Comparison of ENCODE assay signal across 24 cellular contexts in the genomic region with DNA sequence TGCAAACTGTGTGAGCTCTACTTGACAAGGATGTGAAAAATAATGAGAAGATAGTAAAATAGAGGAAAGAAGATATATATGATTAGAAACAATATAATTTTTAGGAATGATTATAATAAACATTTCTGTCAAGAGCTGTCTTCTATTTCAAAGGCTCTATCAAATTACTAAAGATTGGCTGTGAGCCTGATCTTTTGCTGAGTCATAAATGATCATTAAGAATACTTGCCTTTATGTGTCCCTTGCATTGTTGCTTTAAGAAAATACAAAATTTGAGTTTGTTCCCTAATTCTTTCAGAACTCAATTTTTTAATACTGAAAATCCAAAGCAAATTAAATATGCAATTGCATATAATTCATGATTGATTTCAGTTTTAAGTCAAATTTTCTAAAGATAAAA.
DNase-seq lines count a peak whose midpoint lies in the region; ATAC-seq, FAIRE-seq and TF ChIP-seq lines count a peak whose summit lies in the region.
"Had no signal": no experiment of that assay in that cellular context is flagged by ENCODE, and none has a peak within 500 bp of the region (broad histone marks: within the 10 kb centered on the region; RNA-seq: fewer than 3 reads in every experiment).

No MANE protein-coding gene starts in this region.

- no peak overlapping the region for H3K4me3 Mint-ChIP-seq in astrocyte (ENCODE audit: unreplicated experiment)
- H3K4me3 Mint-ChIP-seq in activated naive CD8-positive, alpha-beta T cell treated with anti-CD3 and anti-CD28 coated beads, Interleukin-2, amount 50 U/mL, for 24 hours: no peak overlapping the region
- H3K4me3 Mint-ChIP-seq: activated CD4-positive, alpha-beta T cell treated with anti-CD3 and anti-CD28 coated beads, Interleukin-2, amount 10 ng/mL, durations not matched to agents 7 days and 5 days; naive thymus-derived CD8-positive, alpha-beta T cell had no signal

- no peaks in the 10 kb centered on the region for H3K27me3 Mint-ChIP-seq in astrocyte (ENCODE audit: low read depth, unreplicated experiment)
- no peaks in the 10 kb centered on the region for H3K27me3 Mint-ChIP-seq in activated naive CD8-positive, alpha-beta T cell treated with anti-CD3 and anti-CD28 coated beads, Interleukin-2, amount 50 U/mL, for 24 hours
- H3K27me3 Mint-ChIP-seq: activated CD4-positive, alpha-beta T cell treated with anti-CD3 and anti-CD28 coated beads, Interleukin-2, amount 10 ng/mL, durations not matched to agents 7 days and 5 days; naive thymus-derived CD8-positive, alpha-beta T cell had no signal

- H3K9ac ChIP-seq in HepG2 (ENCODE audit: insufficient read depth, low read depth, low read length) (no peak overlapping the region), astrocyte (ENCODE audit: low read length) (no peak overlapping the region)
- H3K9ac ChIP-seq: BLaER1 treated with 17β-estradiol and CSF1 and Interleukin-3, amounts not matched to agents 10 nM and 100 nM; KMS-11 had no signal

- TF ChIP-seq POLR2A in HepG2 (IDR thresholded peaks at IDR 0.05; ENCODE audit: insufficient read depth in 1 of 2, low read depth in 2 of 2, low read length in 2 of 2) (no peak), right lobe of liver (IDR thresholded peaks at IDR 0.05) (no peak)

- in situ Hi-C loops in HepG2 (cut with HindIII; ENCODE audit: extremely low pct_ligation_motif_present, low pct_unique_long_range_greater_than_20kb): no loop called here

- DNase-seq in HepG2 (ENCODE audit: low spot score): no peak
- DNase-seq in right lobe of liver: no peak
- DNase-seq in astrocyte (ENCODE audit: low read depth): peak; percentile 38
- peak; percentile 48 for DNase-seq in iris pigment epithelial cell (ENCODE audit: low read depth)
- DNase-seq in UCSD-AML1 (lab: John Stamatoyannopoulos, UW; ENCODE audit: unreplicated experiment): no peak
- DNase-seq in superior temporal gyrus (ENCODE audit: extremely low spot score): no peak
- DNase-seq in activated naive CD8-positive, alpha-beta T cell treated with anti-CD3 and anti-CD28 coated beads, Interleukin-2, amount 50 U/mL, for 24 hours: no peak
- DNase-seq: activated CD4-positive, alpha-beta T cell treated with anti-CD3 and anti-CD28 coated beads, Interleukin-2, amount 10 ng/mL, durations not matched to agents 7 days and 5 days; activated effector memory CD4-positive, alpha-beta T cell treated with anti-CD3 and anti-CD28 coated beads, Interleukin-2, amount 50 U/mL, for 16 hours; adrenal gland; central memory CD4-positive, alpha-beta T cell; hippocampal formation; mammary epithelial cell; naive thymus-derived CD8-positive, alpha-beta T cell; NCI-H1092; NCI-H2081 treated with DMSO at 0.1 percent for 48 hours; stimulated activated CD4-positive, alpha-beta T cell treated with anti-CD3 and anti-CD28 coated beads, Interleukin-4, amount 100 ng/mL, for 4 hours; upper lobe of right lung had no signal

- no peaks in the 10 kb centered on the region for H3K79me2 ChIP-seq in HepG2 (ENCODE audit: insufficient read depth, low read length)
- no peaks in the 10 kb centered on the region for H3K79me2 ChIP-seq in astrocyte (ENCODE audit: insufficient read depth, low read length)

- BruUV-seq in HepG2 (replicated peaks; lab: Mats Ljungman, UMichigan): no TSS peak

- H3K36me3 ChIP-seq in HepG2 (replicated peaks in 1 of 2; ENCODE audit: control insufficient read depth in 1 of 2, insufficient read depth in 2 of 2, low read length in 2 of 2) (no peaks in the 10 kb centered on the region), right lobe of liver (no peaks in the 10 kb centered on the region), astrocyte (ENCODE audit: insufficient read depth, low read length) (no peaks in the 10 kb centered on the region)
- H3K36me3 ChIP-seq: adrenal gland, upper lobe of right lung had no signal

- TF ChIP-seq EP300 in HepG2 (IDR thresholded peaks at IDR 0.05; ENCODE audit: low read depth in 2 of 2, low read length in 2 of 2): no peak
- no peak for TF ChIP-seq EP300 in HepG2 (CRISPR knock-in tag; IDR thresholded peaks at IDR 0.05; ENCODE audit: borderline replicate concordance)

- peaks cover 5% of the 10 kb centered on the region for H3K36me3 Mint-ChIP-seq in astrocyte (ENCODE audit: low read depth, unreplicated experiment)
- H3K36me3 Mint-ChIP-seq in activated naive CD8-positive, alpha-beta T cell treated with anti-CD3 and anti-CD28 coated beads, Interleukin-2, amount 50 U/mL, for 24 hours (ENCODE audit: low read depth): no peaks in the 10 kb centered on the region
- H3K36me3 Mint-ChIP-seq: naive thymus-derived CD8-positive, alpha-beta T cell had no signal

- H3K27me3 ChIP-seq in HepG2 (ENCODE audit: control insufficient read depth in 1 of 2, insufficient read depth in 2 of 2, low read length in 2 of 2) (no peaks in the 10 kb centered on the region), right lobe of liver (no peaks in the 10 kb centered on the region), astrocyte (ENCODE audit: insufficient read depth, low read length) (no peaks in the 10 kb centered on the region)
- H3K27me3 ChIP-seq: adrenal gland; BLaER1 treated with 17β-estradiol and CSF1 and Interleukin-3, amounts not matched to agents 10 nM and 100 nM; upper lobe of right lung had no signal

- CTCF ChIA-PET in HepG2 (lab: Yijun Ruan, JAX; ENCODE audit: low intra/inter-chr PET ratio, low total read pairs): no interaction called here

- FAIRE-seq in HepG2 (lab: Jason Lieb, UNC): no peak
- FAIRE-seq in astrocyte (lab: Jason Lieb, UNC): no peak
- FAIRE-seq: GM12892, keratinocyte, TTC549 had no signal

- H3K27ac ChIP-seq in HepG2 (ENCODE audit: extremely low read length, insufficient read depth, low read length): no peak overlapping the region
- H3K27ac ChIP-seq in right lobe of liver: no peak overlapping the region
- peak overlapping the region; percentile 61 for H3K27ac ChIP-seq in astrocyte (ENCODE audit: low read depth, low read length)
- H3K27ac ChIP-seq: adrenal gland; BLaER1 treated with 17β-estradiol and CSF1 and Interleukin-3, amounts not matched to agents 10 nM and 100 nM; KMS-11; upper lobe of right lung had no signal

- no peak overlapping the region for H2AFZ ChIP-seq in HepG2 (ENCODE audit: low read length)
- H2AFZ ChIP-seq in astrocyte (ENCODE audit: low read depth, low read length): no peak overlapping the region

- H4K20me1 ChIP-seq in HepG2 (ENCODE audit: insufficient read depth, low read length) (no peaks in the 10 kb centered on the region), astrocyte (ENCODE audit: insufficient read depth, low read length) (no peaks in the 10 kb centered on the region)
- H4K20me1 ChIP-seq: BLaER1 treated with 17β-estradiol and CSF1 and Interleukin-3, amounts not matched to agents 10 nM and 100 nM had no signal

- H3K4me1 ChIP-seq in HepG2 (ENCODE audit: insufficient read depth, low read length): peaks cover 5% of the 10 kb centered on the region
- no peaks in the 10 kb centered on the region for H3K4me1 ChIP-seq in right lobe of liver
- peaks cover 8% of the 10 kb centered on the region for H3K4me1 ChIP-seq in astrocyte (ENCODE audit: insufficient read depth, low read length)
- H3K4me1 ChIP-seq: adrenal gland; BLaER1 treated with 17β-estradiol and CSF1 and Interleukin-3, amounts not matched to agents 10 nM and 100 nM; upper lobe of right lung had no signal

- no peak for TF ChIP-seq RAD21 in HepG2 (CRISPR knock-in tag; IDR thresholded peaks at IDR 0.05)

- POLR2A ChIA-PET in HepG2 (lab: Yijun Ruan, JAX): no interaction called here

- H3K4me2 ChIP-seq in HepG2 (ENCODE audit: low read depth, low read length) (no peak overlapping the region), astrocyte (ENCODE audit: low read length) (no peak overlapping the region)
- H3K4me2 ChIP-seq: BLaER1 treated with 17β-estradiol and CSF1 and Interleukin-3, amounts not matched to agents 10 nM and 100 nM; KMS-11 had no signal

- peaks cover 7% of the 10 kb centered on the region for H3K9me3 Mint-ChIP-seq in astrocyte (ENCODE audit: unreplicated experiment)
- H3K9me3 Mint-ChIP-seq in activated naive CD8-positive, alpha-beta T cell treated with anti-CD3 and anti-CD28 coated beads, Interleukin-2, amount 50 U/mL, for 24 hours: peaks cover 9% of the 10 kb centered on the region
- H3K9me3 Mint-ChIP-seq: activated CD4-positive, alpha-beta T cell treated with anti-CD3 and anti-CD28 coated beads, Interleukin-2, amount 10 ng/mL, durations not matched to agents 7 days and 5 days had no signal

- intact Hi-C loops in HepG2 (cut with micrococcal nuclease; ENCODE audit: unreplicated experiment) (no loop called here), right lobe of liver (cut with DNase I) (no loop called here)

- H3K4me1 Mint-ChIP-seq in astrocyte (ENCODE audit: low read depth, unreplicated experiment): peaks cover 6% of the 10 kb centered on the region
- H3K4me1 Mint-ChIP-seq in activated naive CD8-positive, alpha-beta T cell treated with anti-CD3 and anti-CD28 coated beads, Interleukin-2, amount 50 U/mL, for 24 hours: no peaks in the 10 kb centered on the region
- H3K4me1 Mint-ChIP-seq: activated CD4-positive, alpha-beta T cell treated with anti-CD3 and anti-CD28 coated beads, Interleukin-2, amount 10 ng/mL, durations not matched to agents 7 days and 5 days; naive thymus-derived CD8-positive, alpha-beta T cell had no signal

- no peak overlapping the region for H3K27ac Mint-ChIP-seq in astrocyte (ENCODE audit: unreplicated experiment)
- no peak overlapping the region for H3K27ac Mint-ChIP-seq in activated naive CD8-positive, alpha-beta T cell treated with anti-CD3 and anti-CD28 coated beads, Interleukin-2, amount 50 U/mL, for 24 hours
- H3K27ac Mint-ChIP-seq: activated CD4-positive, alpha-beta T cell treated with anti-CD3 and anti-CD28 coated beads, Interleukin-2, amount 10 ng/mL, durations not matched to agents 7 days and 5 days; naive thymus-derived CD8-positive, alpha-beta T cell had no signal

- H3K9me3 ChIP-seq in HepG2 (ENCODE audit: low read length) (no peaks in the 10 kb centered on the region), right lobe of liver (no peaks in the 10 kb centered on the region), astrocyte (ENCODE audit: insufficient read depth, low read depth, low read length) (no peaks in the 10 kb centered on the region)
- H3K9me3 ChIP-seq: adrenal gland, upper lobe of right lung had no signal

- H3K4me3 ChIP-seq in HepG2 (replicated peaks in 1 of 3; ENCODE audit: insufficient read depth in 1 of 3, low read depth in 2 of 3, low read length in 3 of 3): no peak overlapping the region
- no peak overlapping the region for H3K4me3 ChIP-seq in right lobe of liver
- H3K4me3 ChIP-seq in astrocyte (ENCODE audit: insufficient read depth, low read depth, low read length): no peak overlapping the region
- H3K4me3 ChIP-seq: adrenal gland; BLaER1 treated with 17β-estradiol and CSF1 and Interleukin-3, amounts not matched to agents 10 nM and 100 nM; upper lobe of right lung had no signal

- no peak for ATAC-seq in HepG2
- ATAC-seq in right lobe of liver: no peak
- no peak for ATAC-seq in activated naive CD8-positive, alpha-beta T cell treated with anti-CD3 and anti-CD28 coated beads, Interleukin-2, amount 50 U/mL, for 24 hours
- no peak for ATAC-seq in HG03565 (IDR thresholded peaks at IDR 0.05; ENCODE audit: unreplicated experiment)
- ATAC-seq: naive thymus-derived CD8-positive, alpha-beta T cell; upper lobe of right lung had no signal

- TF ChIP-seq CTCF in HepG2 (CRISPR knock-in tag; IDR thresholded peaks at IDR 0.05): no peak
- TF ChIP-seq CTCF in right lobe of liver (IDR thresholded peaks at IDR 0.05): no peak
- no peak for TF ChIP-seq CTCF in astrocyte (IDR thresholded peaks at IDR 0.05; ENCODE audit: insufficient read depth, low read depth, low read length)

Comparison
In these comparisons a context has a peak if more than half of its experiments do, and no peak if none do; other contexts are left out.
1. DNase-seq: peak in astrocyte (single experiment) and iris pigment epithelial cell (single experiment); none in HepG2 (single experiment), right lobe of liver (0 of 3), UCSD-AML1 (single experiment), superior temporal gyrus (single experiment) and activated naive CD8-positive, alpha-beta T cell treated with anti-CD3 and anti-CD28 coated beads, Interleukin-2, amount 50 U/mL, for 24 hours (single experiment).